Comparison of ENCODE assay signal across 10 cellular contexts in genomic region chrX:19515615-19516105, GRCh38. TPM values are rescaled to one million over a fixed set of nuclear protein-coding genes. Genes with fewer than 3 reads are reported as not detected.
A peak's percentile ranks its signal among the peaks of the same experiment; 100 is the strongest.
DNase-seq lines count a peak whose midpoint lies in the region; ATAC-seq and TF ChIP-seq lines count a peak whose summit lies in the region.
"Had no signal": no experiment of that assay in that cellular context is flagged by ENCODE, and none has a peak within 500 bp of the region (broad histone marks: within the 10 kb centered on the region; RNA-seq: fewer than 3 reads in every experiment).

No MANE protein-coding gene starts in this region.

- TF ChIP-seq EP300 in SK-N-SH (IDR thresholded peaks at IDR 0.05; ENCODE audit: borderline replicate concordance in 1 of 2, low read depth in 1 of 2, low read length in 1 of 2), result no peak
- no peak for TF ChIP-seq EP300 in upper lobe of left lung (IDR thresholded peaks at IDR 0.05)

- no peaks in the 10 kb centered on the region for H3F3A ChIP-seq in SK-N-SH (replicated peaks; ENCODE audit: insufficient read depth)

- no peaks in the 10 kb centered on the region for H3K9me2 ChIP-seq in SK-N-SH

- TF ChIP-seq POLR2A in upper lobe of left lung (IDR thresholded peaks at IDR 0.05), result no peak

- H3K4me1 ChIP-seq in cardiac muscle cell (ENCODE audit: low read depth) (no peaks in the 10 kb centered on the region), SK-N-SH (ENCODE audit: control insufficient read depth in 1 of 2, insufficient read depth in 2 of 2, low read depth in 1 of 2, low read length in 1 of 2) (peaks cover 0 to 2% of the 10 kb centered on the region in 2 experiments; a peak in 1 of 4 replicates), iPS-20b (ENCODE audit: insufficient read depth, low read length) (no peaks in the 10 kb centered on the region), upper lobe of left lung (peaks cover 3 to 13% (median 5%) of the 10 kb centered on the region in 4 donors)

- ATAC-seq in Right ventricle myocardium inferior (no peak), upper lobe of left lung (ENCODE audit: low FRiP score in 2 of 2) (no peak), GM21360 (IDR thresholded peaks at IDR 0.05; ENCODE audit: unreplicated experiment) (no peak)

- no peaks in the 10 kb centered on the region for H3K9me3 ChIP-seq in cardiac muscle cell (ENCODE audit: low read depth)
- H3K9me3 ChIP-seq in SK-N-SH, result no peaks in the 10 kb centered on the region
- H3K9me3 ChIP-seq in iPS-20b (ENCODE audit: insufficient read depth, low read depth, low read length), result no peaks in the 10 kb centered on the region
- peaks cover 0 to 3% (median 0%) of the 10 kb centered on the region in 4 donors for H3K9me3 ChIP-seq in upper lobe of left lung

- H3K27ac ChIP-seq in cardiac muscle cell (no peak overlapping the region), SK-N-SH (ENCODE audit: low read depth in 2 of 2, low read length in 1 of 2) (no peak overlapping the region), iPS-20b (ENCODE audit: low read length) (no peak overlapping the region), upper lobe of left lung (no peak overlapping the region)

- no peak for TF ChIP-seq RAD21 in SK-N-SH (IDR thresholded peaks at IDR 0.05; ENCODE audit: low read length)

- H3K27me3 ChIP-seq in cardiac muscle cell, result peaks cover 15% of the 10 kb centered on the region
- peaks cover 12% of the 10 kb centered on the region; the same call in 1 of the 2 replicates for H3K27me3 ChIP-seq in SK-N-SH (ENCODE audit: insufficient read depth)
- H3K27me3 ChIP-seq in iPS-20b (ENCODE audit: insufficient read depth, low read length), result peaks cover 8% of the 10 kb centered on the region; the same call in 1 of the 2 replicates
- H3K27me3 ChIP-seq in upper lobe of left lung, result peaks cover 0 to 4% (median 0%) of the 10 kb centered on the region in 4 donors

- 25% methylated on average over 19 of the region's 23 CpGs for WGBS in SK-N-SH (ENCODE audit: low lambda C conversion rate)
- 2 to 46% methylated on average over 10 to 23 of the region's 23 CpGs for WGBS in upper lobe of left lung, 2 donors

- no peaks in the 10 kb centered on the region for H4K20me1 ChIP-seq in SK-N-SH (ENCODE audit: insufficient read depth)

- TF ChIP-seq CTCF in cardiac muscle cell (IDR thresholded peaks at IDR 0.05; ENCODE audit: low read depth, low read length) (no peak), SK-N-SH (IDR thresholded peaks at IDR 0.05) (0 out of 2 replicates have a peak, but pooled peaks have one; percentile 20), upper lobe of left lung (IDR thresholded peaks at IDR 0.05) (no peak)

- DNase-seq in cardiac muscle cell (ENCODE audit: low read depth in 1 of 2, low spot score in 1 of 2) (no peak), Right ventricle myocardium inferior (ENCODE audit: missing footprints) (no peak), SK-N-SH (peak; percentile 27), upper lobe of left lung (peak in 1 of 2 donors; percentile 39), A172 (ENCODE audit: low spot score) (no peak)
- no peak for DNase-seq in NK-92 treated with Interleukin-12 subunit alpha and Interleukin-12 subunit beta, amount 100 ng/mL, for 24 hours (lab: John Stamatoyannopoulos, UW)
- DNase-seq: GDM1, SHP77 treated with DMSO at 0.1 percent for 48 hours had no signal

- no peak overlapping the region for H2AFZ ChIP-seq in SK-N-SH (ENCODE audit: low read depth)

- H3K36me3 ChIP-seq in cardiac muscle cell (no peaks in the 10 kb centered on the region), SK-N-SH (replicated peaks in 1 of 2; ENCODE audit: control insufficient read depth in 1 of 2, insufficient read depth in 2 of 2, low read length in 1 of 2) (no peaks in the 10 kb centered on the region), iPS-20b (ENCODE audit: insufficient read depth, low read depth, low read length) (no peaks in the 10 kb centered on the region), upper lobe of left lung (no peaks in the 10 kb centered on the region)

- intact Hi-C loops in Right ventricle myocardium inferior (cut with DNase I), result no loop called here

- H3K4me2 ChIP-seq in SK-N-SH, result peak overlapping the region; percentile 37; the same call in 1 of the 2 replicates

- no peaks in the 10 kb centered on the region for H3K79me2 ChIP-seq in SK-N-SH (ENCODE audit: insufficient read depth)

- POLR2A ChIA-PET in SK-N-SH (lab: Yijun Ruan, JAX), result no interaction called here

- CTCF ChIA-PET in SK-N-SH (lab: Yijun Ruan, JAX), result interaction anchor here (0.6 to 1.4 kb wide), 3 partner anchors 15 to 143 kb away, joined by 3 read pairs; no protein-coding TSS in a partner anchor

- H3K4me3 ChIP-seq in cardiac muscle cell (peak overlapping the region; percentile 33), SK-N-SH (ENCODE audit: low read depth in 2 of 2, low read length in 1 of 2) (0 out of 4 replicates have a peak overlapping the region, but pooled peaks of 1 of the 2 experiments have one; percentile 17), iPS-20b (ENCODE audit: low read length) (peak overlapping the region; percentile 69), upper lobe of left lung (peak overlapping the region in 3 of 4 donors; percentile 36 to 52 (median 45))

- H3K9ac ChIP-seq in SK-N-SH (no peak overlapping the region), iPS-20b (ENCODE audit: low read depth, low read length) (peak overlapping the region; percentile 51; the same call in 1 of the 2 replicates)

TF ChIP-seq in SK-N-SH, 30 proteins besides CTCF, POLR2A, EP300 and RAD21:
- TF ChIP-seq YY1 (IDR thresholded peaks at IDR 0.05; ENCODE audit: low read depth), result no peak
- no peak for TF ChIP-seq IRF3 (IDR thresholded peaks at IDR 0.05; ENCODE audit: low read depth, low read length)
- no peak for TF ChIP-seq REST (IDR thresholded peaks at IDR 0.05; ENCODE audit: low read depth, low read length)
- TF ChIP-seq POLR2AphosphoS5 (IDR thresholded peaks at IDR 0.05; ENCODE audit: low read depth, low read length), result no peak
- no peak for TF ChIP-seq SIN3A (IDR thresholded peaks at IDR 0.05; ENCODE audit: borderline replicate concordance, low read depth, low read length)
- TF ChIP-seq GATA2 (CRISPR knock-in tag; IDR thresholded peaks at IDR 0.05), result no peak

RNA-seq across cellular contexts. Expression of gene MAP3K15, which starts 0.4 kb away (rescaled TPM):
- total RNA-seq in cardiac muscle cell, result 1.2 and 1.7 TPM in 2 replicates
- polyA plus RNA-seq in cardiac muscle cell, result 1.9 and 2.8 TPM in 2 replicates
- not detected for total RNA-seq in Right ventricle myocardium inferior
- polyA plus RNA-seq in SK-N-SH (2012; rRNA removed), result 0.05 and 0.07 TPM in 2 replicates
- polyA plus RNA-seq in SK-N-SH (2012; cell fraction: cytosol; rRNA removed), result 0.05 TPM in 2 replicates
- 0.06 and 0.10 TPM in 2 replicates for polyA plus RNA-seq in SK-N-SH (2012; cell fraction: nucleus; rRNA removed)
- 1 to 10 TPM in 5 of 6 donors, under 1 TPM in 1; 0.44 to 5.2 (median 1.4) TPM for total RNA-seq in upper lobe of left lung
- 0.86 and 1.4 TPM in 2 replicates for total RNA-seq in A172 (2014; rRNA removed; shearing (Covaris generic))
